ENCODE assay signal across 8 cellular contexts in the genomic region with DNA sequence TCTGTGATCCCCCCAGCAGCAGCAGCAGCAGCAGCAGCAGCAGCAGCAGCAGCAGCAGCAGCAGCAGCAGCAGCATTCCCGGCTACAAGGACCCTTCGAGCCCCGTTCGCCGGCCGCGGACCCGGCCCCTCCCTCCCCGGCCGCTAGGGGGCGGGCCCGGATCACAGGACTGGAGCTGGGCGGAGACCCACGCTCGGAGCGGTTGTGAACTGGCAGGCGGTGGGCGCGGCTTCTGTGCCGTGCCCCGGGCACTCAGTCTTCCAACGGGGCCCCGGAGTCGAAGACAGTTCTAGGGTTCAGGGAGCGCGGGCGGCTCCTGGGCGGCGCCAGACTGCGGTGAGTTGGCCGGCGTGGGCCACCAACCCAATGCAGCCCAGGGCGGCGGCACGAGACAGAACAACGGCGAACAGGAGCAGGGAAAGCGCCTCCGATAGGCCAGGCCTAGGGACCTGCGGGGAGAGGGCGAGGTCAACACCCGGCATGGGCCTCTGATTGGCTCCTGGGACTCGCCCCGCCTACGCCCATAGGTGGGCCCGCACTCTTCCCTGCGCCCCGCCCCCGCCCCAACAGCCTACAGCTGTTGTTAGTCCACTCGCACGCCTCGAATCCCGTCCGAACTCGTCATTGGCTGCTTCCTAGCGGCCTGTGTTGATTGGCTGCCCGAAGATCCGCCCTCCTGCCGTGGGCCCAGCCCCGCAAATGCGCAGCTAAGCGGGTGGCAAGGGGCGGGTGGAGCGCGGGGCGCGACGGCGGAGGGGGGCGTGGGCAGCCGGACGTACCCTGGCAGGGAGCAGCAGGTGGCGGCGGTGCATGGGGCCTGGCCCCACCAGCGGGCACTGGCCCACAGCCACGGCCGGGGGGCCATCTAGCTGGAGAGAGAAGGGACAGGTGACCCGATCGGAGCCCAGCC. TPM values are rescaled to one million over a fixed set of nuclear protein-coding genes. Genes with fewer than 3 reads are reported as not detected.
DNase-seq lines count a peak whose midpoint lies in the region; ATAC-seq and TF ChIP-seq lines count a peak whose summit lies in the region.

No MANE protein-coding gene starts in this region.

- peak; percentile 47 for ATAC-seq in GM21786 (IDR thresholded peaks at IDR 0.05; ENCODE audit: unreplicated experiment)
- ATAC-seq in stimulated activated naive CD8-positive, alpha-beta T cell treated with anti-CD3 and anti-CD28 coated beads, Interleukin-15, Interleukin-2, amounts not matched to agents 100 U/mL and 50 U/mL, for 24 hours = peak; percentile 68

- H3K9me3 Mint-ChIP-seq in nephron = no peaks in the 10 kb centered on the region

- peak overlapping the region; percentile 97 to 99 (median 99) for H3K27ac Mint-ChIP-seq in nephron

- peak; percentile 95 for DNase-seq in DMS79 (lab: John Stamatoyannopoulos, UW)
- DNase-seq in Kasumi-1 (lab: John Stamatoyannopoulos, UW) = peak; percentile 97 to 98
- DNase-seq in RPMI7951 (ENCODE audit: low read depth) = peak; percentile 97
- DNase-seq in activated T-helper 9 cell treated with anti-CD3 and anti-CD28 coated beads, Interleukin-2, amount 50 U/mL, for 16 hours (ENCODE audit: low read depth) = peak; percentile 87
- DNase-seq in fibroblast of the aortic adventitia (ENCODE audit: low read depth) = peak; percentile 97
- DNase-seq in stimulated activated naive CD8-positive, alpha-beta T cell treated with anti-CD3 and anti-CD28 coated beads, Interleukin-15, Interleukin-2, amounts not matched to agents 100 U/mL and 50 U/mL, for 24 hours = peak; percentile 92

- peak overlapping the region; percentile 95 to 100 (median 98) for H3K4me3 Mint-ChIP-seq in nephron

- H3K36me3 Mint-ChIP-seq in nephron (ENCODE audit: low read depth) = peaks cover 17% of the 10 kb centered on the region

- H3K4me1 Mint-ChIP-seq in nephron = peaks cover 13% of the 10 kb centered on the region

- TF ChIP-seq CTCF in fibroblast of the aortic adventitia (IDR thresholded peaks at IDR 0.05; ENCODE audit: insufficient read depth, low read length) (peak; percentile 78), nephron (IDR thresholded peaks at IDR 0.05; ENCODE audit: unreplicated experiment in 3 of 3) (peak; percentile 90 to 97 (median 97))

- peak overlapping the region; percentile 63 for H3K4me3 ChIP-seq in fibroblast of the aortic adventitia (ENCODE audit: low read depth, low read length)

- H3K27me3 Mint-ChIP-seq in nephron (ENCODE audit: low read depth) = no peaks in the 10 kb centered on the region

RNA-seq across cellular contexts. Expression of gene SIX5, which starts 1.4 kb away (rescaled TPM):
- total RNA-seq in RPMI7951 (2014; rRNA removed; shearing (Covaris generic)) = 5.6 and 6.4 TPM in 2 replicates
- total RNA-seq in fibroblast of the aortic adventitia (ENCODE audit: low replicate concordance) = 9.5 and 16.4 TPM in 2 replicates

RNA-seq across cellular contexts. Expression of gene DMPK, which starts 11.8 kb away (rescaled TPM):
- 9.3 and 11.1 TPM in 2 replicates for total RNA-seq in RPMI7951 (2014; rRNA removed; shearing (Covaris generic))
- 46.5 and 85.2 TPM in 2 replicates for total RNA-seq in fibroblast of the aortic adventitia (ENCODE audit: low replicate concordance)

RNA-seq across cellular contexts. Expression of gene DMWD, which starts 22.2 kb away (rescaled TPM):
- 14.2 and 20.6 TPM in 2 replicates for total RNA-seq in RPMI7951 (2014; rRNA removed; shearing (Covaris generic))
- 28.6 and 41.4 TPM in 2 replicates for total RNA-seq in fibroblast of the aortic adventitia (ENCODE audit: low replicate concordance)

RNA-seq across cellular contexts. Expression of gene MEIOSIN, which starts 37.2 kb away (rescaled TPM):
- total RNA-seq in RPMI7951 (2014; rRNA removed; shearing (Covaris generic)) = 0.10 TPM in 1 of 2 replicates, not detected in the other
- not detected in 2 replicates for total RNA-seq in fibroblast of the aortic adventitia (ENCODE audit: low replicate concordance)

RNA-seq across cellular contexts. Expression of gene FBXO46, which starts 39.8 kb away (rescaled TPM):
- 3.2 and 5.3 TPM in 2 replicates for total RNA-seq in RPMI7951 (2014; rRNA removed; shearing (Covaris generic))
- 6.6 and 6.8 TPM in 2 replicates for total RNA-seq in fibroblast of the aortic adventitia (ENCODE audit: low replicate concordance)

Comparison
In these comparisons a context has a peak if more than half of its experiments do, and no peak if none do; other contexts are left out.
1. Peak in every context shown above with its lines: DNase-seq, ATAC-seq and H3K4me3 ChIP-seq.